ENCODE assay signal across 8 cellular contexts in the genomic region with DNA sequence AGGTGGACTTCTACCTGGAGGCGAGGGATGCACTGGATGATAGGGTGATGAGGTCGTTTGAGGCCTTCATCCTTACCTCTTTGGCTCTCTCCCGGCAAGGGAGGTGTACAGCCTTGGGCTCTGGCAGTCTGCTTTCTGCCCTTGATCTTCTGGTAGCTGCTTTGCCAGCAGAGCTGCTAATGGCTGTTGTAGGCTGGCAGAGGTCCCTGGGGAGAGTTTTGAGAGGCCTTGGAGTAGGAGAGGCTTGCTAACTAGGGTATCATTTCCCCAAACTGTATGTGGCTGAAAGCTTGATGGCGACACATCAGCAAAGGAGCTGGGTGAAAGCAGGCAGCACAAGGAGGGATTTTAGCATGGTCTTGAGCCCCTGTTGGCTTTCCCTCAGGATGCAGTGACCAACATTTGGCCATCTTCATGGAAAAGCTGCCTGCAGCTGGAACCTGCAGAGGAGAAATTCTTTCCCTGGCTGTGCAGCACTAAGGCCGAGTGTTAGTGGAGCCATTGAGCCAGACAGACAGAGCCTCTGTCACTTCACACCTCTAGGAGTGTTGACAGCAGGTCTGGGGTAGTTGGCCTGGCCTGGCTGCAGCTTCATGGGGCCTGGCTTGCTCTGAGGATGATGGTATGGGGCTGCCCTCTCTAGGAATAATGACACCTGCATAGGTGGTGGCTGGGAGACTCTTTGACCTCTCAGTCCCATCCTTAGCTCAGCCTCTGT. TPM values are rescaled to one million over a fixed set of nuclear protein-coding genes. Genes with fewer than 3 reads are reported as not detected.
DNase-seq lines count a peak whose midpoint lies in the region; TF ChIP-seq lines count a peak whose summit lies in the region.

No MANE protein-coding gene starts in this region.

- CTCF ChIA-PET in RWPE1 (lab: Yijun Ruan, JAX) = interaction anchor here (0.7 to 1.0 kb wide), 4 partner anchors 33 to 714 kb away, joined by 3 to 4 read pairs (median 4); no protein-coding TSS in a partner anchor

- no peaks in the 10 kb centered on the region for H3K9me3 ChIP-seq in stomach

- WGBS in stomach, 5 donors = 47 to 68% (median 61%) methylated on average over 4 to 5 of the region's 5 CpGs

- H3K27ac Mint-ChIP-seq in activated CD4-positive, alpha-beta T cell treated with anti-CD3 and anti-CD28 coated beads, Interleukin-2, amount 10 ng/mL, durations not matched to agents 24 days and 14 days = peak overlapping the region; percentile 86

- H3K36me3 Mint-ChIP-seq in activated CD4-positive, alpha-beta T cell treated with anti-CD3 and anti-CD28 coated beads, Interleukin-2, amount 10 ng/mL, durations not matched to agents 24 days and 14 days (ENCODE audit: low read depth) = peaks cover 5% of the 10 kb centered on the region

- H3K27me3 Mint-ChIP-seq in activated CD4-positive, alpha-beta T cell treated with anti-CD3 and anti-CD28 coated beads, Interleukin-2, amount 10 ng/mL, durations not matched to agents 24 days and 14 days = peaks cover 26% of the 10 kb centered on the region

- POLR2A ChIA-PET in RWPE1 (lab: Yijun Ruan, JAX; ENCODE audit: low non-redundant PET) = interaction anchor here (0.6 kb wide), 1 partner anchor 25 kb away, joined by 3 read pairs; no protein-coding TSS in a partner anchor

- TF ChIP-seq CTCF in RWPE1 (conservative IDR thresholded peaks at IDR 0.05; ENCODE audit: low read depth) = peak; percentile 31
- TF ChIP-seq CTCF in stomach (IDR thresholded peaks at IDR 0.05) = peak in 1 of 7 experiments; percentile 2

- H3K27ac ChIP-seq in RWPE1 (no peak overlapping the region), stomach (peak overlapping the region; percentile 79 to 89 (median 85))

- TF ChIP-seq EP300 in stomach (IDR thresholded peaks at IDR 0.05) = no peak

- peak overlapping the region; percentile 86 for H3K4me3 Mint-ChIP-seq in activated CD4-positive, alpha-beta T cell treated with anti-CD3 and anti-CD28 coated beads, Interleukin-2, amount 10 ng/mL, durations not matched to agents 24 days and 14 days

- H3K9me3 Mint-ChIP-seq in activated CD4-positive, alpha-beta T cell treated with anti-CD3 and anti-CD28 coated beads, Interleukin-2, amount 10 ng/mL, durations not matched to agents 24 days and 14 days = no peaks in the 10 kb centered on the region

- peaks cover 0 to 8% (median 0%) of the 10 kb centered on the region in 3 donors for H3K27me3 ChIP-seq in stomach

- peaks cover 59% of the 10 kb centered on the region for H3K4me1 Mint-ChIP-seq in activated CD4-positive, alpha-beta T cell treated with anti-CD3 and anti-CD28 coated beads, Interleukin-2, amount 10 ng/mL, durations not matched to agents 24 days and 14 days

- TF ChIP-seq POLR2A in stomach (IDR thresholded peaks at IDR 0.05) = no peak

- peaks cover 22 to 51% (median 44%) of the 10 kb centered on the region in 4 donors for H3K4me1 ChIP-seq in stomach

- DNase-seq in activated CD4-positive, alpha-beta T cell treated with anti-CD3 and anti-CD28 coated beads, Interleukin-2, amount 10 ng/mL, durations not matched to agents 24 days and 14 days = peak; percentile 56
- DNase-seq in activated CD4-positive, alpha-beta T cell treated with anti-CD3 and anti-CD28 coated beads for 48 hours = no peak
- DNase-seq in RWPE1 (ENCODE audit: low spot score) (no peak), germinal center (ENCODE audit: low spot score) (peak; percentile 49), stomach (no peak), dermis blood vessel endothelial cell (no peak), NCI-H510A (lab: John Stamatoyannopoulos, UW) (no peak)
- DNase-seq in activated CD4-positive, CD25-positive, alpha-beta regulatory T cell treated with anti-CD3 and anti-CD28 coated beads, Interleukin-2, amount 50 U/mL, for 72 hours = no peak

- peak overlapping the region; percentile 53 to 67 (median 62) for H3K4me3 ChIP-seq in stomach

- H3K36me3 ChIP-seq in stomach = no peaks in the 10 kb centered on the region

- intact Hi-C loops in activated CD4-positive, alpha-beta T cell treated with anti-CD3 and anti-CD28 coated beads, Interleukin-2, amount 10 ng/mL, durations not matched to agents 24 days and 14 days (cut with micrococcal nuclease) = loop anchor here (1.0 to 10.0 kb wide), 2 partner anchors 8 to 1767 kb away; partner anchors contain the start of genes RPL27A and TRIM66
- intact Hi-C loops in stomach (cut with DNase I; ENCODE audit: low total_unique reads) = no loop called here

RNA-seq across cellular contexts. Expression of gene AMPD3, which starts 3.5 kb away (rescaled TPM):
- total RNA-seq in activated CD4-positive, alpha-beta T cell treated with anti-CD3 and anti-CD28 coated beads, Interleukin-2, amount 10 ng/mL, durations not matched to agents 24 days and 14 days = 14.5 and 18.3 TPM in 2 replicates
- total RNA-seq in stomach (10 to 100 TPM in 3 of 5 donors, 1 to 10 TPM in 2; 7.7 to 20.4 (median 14.2) TPM), dermis blood vessel endothelial cell (1.0 and 2.3 TPM in 2 replicates)
- 1 to 10 TPM; 4.1 to 6.6 (median 5.2) TPM for polyA plus RNA-seq in stomach

Comparison
In these comparisons a context has a peak if more than half of its experiments do, and no peak if none do; other contexts are left out.
1. DNase-seq: peak in activated CD4-positive, alpha-beta T cell treated with anti-CD3 and anti-CD28 coated beads, Interleukin-2, amount 10 ng/mL, durations not matched to agents 24 days and 14 days (single experiment) and germinal center (single experiment); none in activated CD4-positive, alpha-beta T cell treated with anti-CD3 and anti-CD28 coated beads for 48 hours (single experiment), RWPE1 (single experiment), stomach (single experiment), dermis blood vessel endothelial cell (single experiment), activated CD4-positive, CD25-positive, alpha-beta regulatory T cell treated with anti-CD3 and anti-CD28 coated beads, Interleukin-2, amount 50 U/mL, for 72 hours (single experiment) and NCI-H510A (single experiment).